In genomic region chr11:108853864-108854263, GRCh38 we compare ENCODE assay signal across 8 cellular contexts.
DNase-seq lines count a peak whose midpoint lies in the region; ATAC-seq and TF ChIP-seq lines count a peak whose summit lies in the region.

No MANE protein-coding gene starts in this region.

- ATAC-seq in GM19452 (IDR thresholded peaks at IDR 0.05; ENCODE audit: unreplicated experiment) (peak; percentile 40), HG03439 (IDR thresholded peaks at IDR 0.05; ENCODE audit: unreplicated experiment) (peak; percentile 47)

- DNase-seq in AG08396 (ENCODE audit: low spot score) (peak; percentile 12), nephron progenitor cell (no peak), DMS 273 treated with DMSO at 0.1 percent for 48 hours (lab: John Stamatoyannopoulos, UW) (no peak), HCEC 1CT (no peak)
- no peak for DNase-seq in activated CD8-positive, alpha-beta memory T cell treated with anti-CD3 and anti-CD28 coated beads for 24 hours

- H3K4me1 Mint-ChIP-seq in nephron progenitor cell, result peaks cover 20% of the 10 kb centered on the region

- no peaks in the 10 kb centered on the region for H3K36me3 Mint-ChIP-seq in nephron progenitor cell (ENCODE audit: low read depth)

- H3K27ac ChIP-seq in cingulate gyrus (ENCODE audit: low read depth, low read length), result peak overlapping the region; percentile 49

- no peaks in the 10 kb centered on the region for H3K27me3 Mint-ChIP-seq in nephron progenitor cell (ENCODE audit: low read depth, poor library complexity)

- no peak for TF ChIP-seq CTCF in nephron progenitor cell (IDR thresholded peaks at IDR 0.05)

- H3K27ac Mint-ChIP-seq in nephron progenitor cell, result peak overlapping the region; percentile 21

- no peak overlapping the region for H3K4me3 Mint-ChIP-seq in nephron progenitor cell

- H3K9me3 Mint-ChIP-seq in nephron progenitor cell, result no peaks in the 10 kb centered on the region
